Comparison of ENCODE assay signal across 8 cellular contexts in the genomic region with DNA sequence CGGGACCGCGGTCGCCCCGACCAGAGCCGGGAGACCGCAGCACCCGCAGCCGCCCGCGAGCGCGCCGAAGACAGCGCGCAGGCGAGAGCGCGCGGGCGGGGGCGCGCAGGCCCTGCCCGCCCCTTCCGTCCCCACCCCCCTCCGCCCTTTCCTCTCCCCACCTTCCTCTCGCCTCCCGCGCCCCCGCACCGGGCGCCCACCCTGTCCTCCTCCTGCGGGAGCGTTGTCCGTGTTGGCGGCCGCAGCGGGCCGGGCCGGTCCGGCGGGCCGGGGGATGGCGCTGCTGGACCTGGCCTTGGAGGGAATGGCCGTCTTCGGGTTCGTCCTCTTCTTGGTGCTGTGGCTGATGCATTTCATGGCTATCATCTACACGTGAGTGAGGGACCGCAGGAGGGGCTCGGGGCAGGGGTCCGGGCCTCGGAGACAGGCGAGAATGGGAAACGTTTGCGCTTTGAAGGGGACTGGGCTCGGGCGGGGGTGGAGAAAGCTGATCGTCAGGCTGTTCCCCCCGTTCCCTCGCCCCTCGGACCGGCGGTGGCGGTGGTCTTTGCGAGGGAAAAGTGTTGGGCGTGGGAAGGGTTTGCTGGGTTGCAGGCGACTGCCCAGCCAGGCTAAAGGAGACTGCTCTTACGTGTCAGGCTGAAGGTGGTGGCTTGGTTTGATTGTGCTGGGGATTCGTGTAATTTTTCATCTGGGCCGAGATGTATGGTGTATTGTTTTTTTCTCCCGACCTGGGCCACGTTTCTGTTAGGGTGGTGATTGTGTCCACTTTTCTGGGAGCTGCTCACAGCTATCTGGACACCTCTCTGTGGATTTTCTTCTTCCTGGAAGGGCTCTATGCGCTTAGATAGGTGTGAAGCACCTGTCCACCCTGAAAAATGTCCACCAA. TPM values are rescaled to one million over a fixed set of nuclear protein-coding genes. Genes with fewer than 3 reads are reported as not detected.
DNase-seq lines count a peak whose midpoint lies in the region; TF ChIP-seq lines count a peak whose summit lies in the region.

No MANE protein-coding gene starts in this region.

- H3K27ac ChIP-seq in HEK293 (ENCODE audit: extremely low read depth, low read depth, low read length) (peak overlapping the region; percentile 78), muscle layer of duodenum (ENCODE audit: low read length) (peak overlapping the region; percentile 90), testis (peak overlapping the region; percentile 96 to 97)

- intact Hi-C loops in testis (cut with DNase I; ENCODE audit: low total_unique reads), result loop anchor here (10.0 kb wide), 1 partner anchor 168 kb away; no protein-coding TSS in a partner anchor

- H3K36me3 ChIP-seq in HEK293 (ENCODE audit: control insufficient read depth in 2 of 2, insufficient read depth in 1 of 2, low read length in 2 of 2), result no peaks in the 10 kb centered on the region
- peaks cover 0 to 5% of the 10 kb centered on the region in 2 donors for H3K36me3 ChIP-seq in muscle layer of duodenum (ENCODE audit: control insufficient read depth in 1 of 2, insufficient read depth in 2 of 2, low read length in 2 of 2)
- H3K36me3 ChIP-seq in testis (ENCODE audit: low read depth, missing control alignments), result no peaks in the 10 kb centered on the region

- POLR2A ChIA-PET in HEK293 (lab: Yijun Ruan, JAX), result interaction anchor here (0.9 to 2.3 kb wide), 20 partner anchors 7 to 482 kb away, joined by 3 to 21 read pairs (median 5); a partner anchor contains a TSS

- H3K4me1 ChIP-seq in HEK293 (ENCODE audit: control insufficient read depth, insufficient read depth, low read length) (peaks cover 5% of the 10 kb centered on the region), muscle layer of duodenum (ENCODE audit: control insufficient read depth in 1 of 2, insufficient read depth in 2 of 2, low read length in 2 of 2) (peaks cover 18 to 21% of the 10 kb centered on the region in 2 donors), testis (peaks cover 27% of the 10 kb centered on the region)

- no peak for TF ChIP-seq POLR2A in testis (IDR thresholded peaks at IDR 0.05)

- H3K4me3 ChIP-seq in HEK293 (ENCODE audit: low read depth, low read length), result peak overlapping the region; percentile 80
- peak overlapping the region; percentile 82 for H3K4me3 ChIP-seq in epithelial cell of proximal tubule (ENCODE audit: low read depth, low read length)
- H3K4me3 ChIP-seq in muscle layer of duodenum (ENCODE audit: low read depth in 1 of 2, low read length in 2 of 2), result peak overlapping the region; percentile 91 to 93
- H3K4me3 ChIP-seq in testis, result peak overlapping the region; percentile 86 to 96

- CTCF ChIA-PET in HEK293 (lab: Yijun Ruan, JAX), result interaction anchor here (0.6 to 1.7 kb wide), 8 partner anchors 35 to 1119 kb away, joined by 3 to 6 read pairs (median 4); no protein-coding TSS in a partner anchor

- DNase-seq in NCI-H82 (lab: John Stamatoyannopoulos, UW) (peak; percentile 77), NCI-H82 treated with DMSO at 0.1 percent for 48 hours (lab: John Stamatoyannopoulos, UW; ENCODE audit: unreplicated experiment) (no peak), NAMALWA (ENCODE audit: low spot score) (peak; percentile 66), epithelial cell of proximal tubule (ENCODE audit: low read depth) (no peak), testis (peak; percentile 78)
- DNase-seq in activated CD8-positive, alpha-beta memory T cell treated with anti-CD3 and anti-CD28 coated beads for 48 hours (ENCODE audit: low read depth in 2 of 3, low spot score in 2 of 3), result peak; percentile 25 to 44 (median 36)

- WGBS in testis, 2 donors, result 1 to 2% methylated on average over 24 to 30 of the region's 73 CpGs

- H3K27me3 ChIP-seq in muscle layer of duodenum (ENCODE audit: low read depth, low read length) (no peaks in the 10 kb centered on the region), testis (no peaks in the 10 kb centered on the region)

- H3K9me3 ChIP-seq in HEK293 (ENCODE audit: control insufficient read depth, insufficient read depth, low read depth, low read length) (no peaks in the 10 kb centered on the region), muscle layer of duodenum (ENCODE audit: control insufficient read depth in 1 of 2, low read length in 2 of 2) (no peaks in the 10 kb centered on the region), testis (no peaks in the 10 kb centered on the region)

- TF ChIP-seq CTCF in HEK293 (tag by site-specific recombination; IDR thresholded peaks at IDR 0.05) (peak; percentile 51; the same call in 1 of the 2 replicates), epithelial cell of proximal tubule (conservative IDR thresholded peaks at IDR 0.05; ENCODE audit: low read depth, low read length) (no peak), testis (IDR thresholded peaks at IDR 0.05) (no peak)

TF ChIP-seq in HEK293, 187 proteins besides CTCF, POLR2A, EP300 and RAD21 (continues in another document):
- TF ChIP-seq ZNF341 (tag by site-specific recombination; IDR thresholded peaks at IDR 0.05; ENCODE audit: low read depth), result peak; percentile 95
- TF ChIP-seq ZNF112 (tag by site-specific recombination; IDR thresholded peaks at IDR 0.05), result no peak
- TF ChIP-seq, protein P1, sequence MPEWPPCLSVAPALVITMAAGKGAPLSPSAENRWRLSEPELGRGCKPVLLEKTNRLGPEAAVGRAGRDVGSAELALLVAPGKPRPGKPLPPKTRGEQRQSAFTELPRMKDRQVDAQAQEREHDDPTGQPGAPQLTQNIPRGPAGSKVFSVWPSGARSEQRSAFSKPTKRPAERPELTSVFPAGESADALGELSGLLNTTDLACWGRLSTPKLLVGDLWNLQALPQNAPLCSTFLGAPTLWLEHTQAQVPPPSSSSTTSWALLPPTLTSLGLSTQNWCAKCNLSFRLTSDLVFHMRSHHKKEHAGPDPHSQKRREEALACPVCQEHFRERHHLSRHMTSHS (tag by site-specific recombination; IDR thresholded peaks at IDR 0.05), result no peak
- peak; percentile 65; the same call in 1 of the 2 replicates for TF ChIP-seq KLF8 (tag by site-specific recombination; IDR thresholded peaks at IDR 0.05)
- no peak for TF ChIP-seq ZNF184 (tag by site-specific recombination; IDR thresholded peaks at IDR 0.05)
- peak; percentile 77 for TF ChIP-seq ZFHX2 (tag by site-specific recombination; conservative IDR thresholded peaks at IDR 0.05)
- TF ChIP-seq, protein P2, sequence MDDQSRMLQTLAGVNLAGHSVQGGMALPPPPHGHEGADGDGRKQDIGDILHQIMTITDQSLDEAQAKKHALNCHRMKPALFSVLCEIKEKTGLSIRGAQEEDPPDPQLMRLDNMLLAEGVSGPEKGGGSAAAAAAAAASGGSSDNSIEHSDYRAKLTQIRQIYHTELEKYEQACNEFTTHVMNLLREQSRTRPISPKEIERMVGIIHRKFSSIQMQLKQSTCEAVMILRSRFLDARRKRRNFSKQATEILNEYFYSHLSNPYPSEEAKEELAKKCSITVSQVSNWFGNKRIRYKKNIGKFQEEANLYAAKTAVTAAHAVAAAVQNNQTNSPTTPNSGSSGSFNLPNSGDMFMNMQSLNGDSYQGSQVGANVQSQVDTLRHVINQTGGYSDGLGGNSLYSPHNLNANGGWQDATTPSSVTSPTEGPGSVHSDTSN (CRISPR knock-in tag; IDR thresholded peaks at IDR 0.05), result no peak
- peak; percentile 61; the same call in 1 of the 2 replicates for TF ChIP-seq ZBTB8A (tag by site-specific recombination; IDR thresholded peaks at IDR 0.05)
- no peak for TF ChIP-seq ZNF155 (tag by site-specific recombination; IDR thresholded peaks at IDR 0.05)
- TF ChIP-seq, protein P3, sequence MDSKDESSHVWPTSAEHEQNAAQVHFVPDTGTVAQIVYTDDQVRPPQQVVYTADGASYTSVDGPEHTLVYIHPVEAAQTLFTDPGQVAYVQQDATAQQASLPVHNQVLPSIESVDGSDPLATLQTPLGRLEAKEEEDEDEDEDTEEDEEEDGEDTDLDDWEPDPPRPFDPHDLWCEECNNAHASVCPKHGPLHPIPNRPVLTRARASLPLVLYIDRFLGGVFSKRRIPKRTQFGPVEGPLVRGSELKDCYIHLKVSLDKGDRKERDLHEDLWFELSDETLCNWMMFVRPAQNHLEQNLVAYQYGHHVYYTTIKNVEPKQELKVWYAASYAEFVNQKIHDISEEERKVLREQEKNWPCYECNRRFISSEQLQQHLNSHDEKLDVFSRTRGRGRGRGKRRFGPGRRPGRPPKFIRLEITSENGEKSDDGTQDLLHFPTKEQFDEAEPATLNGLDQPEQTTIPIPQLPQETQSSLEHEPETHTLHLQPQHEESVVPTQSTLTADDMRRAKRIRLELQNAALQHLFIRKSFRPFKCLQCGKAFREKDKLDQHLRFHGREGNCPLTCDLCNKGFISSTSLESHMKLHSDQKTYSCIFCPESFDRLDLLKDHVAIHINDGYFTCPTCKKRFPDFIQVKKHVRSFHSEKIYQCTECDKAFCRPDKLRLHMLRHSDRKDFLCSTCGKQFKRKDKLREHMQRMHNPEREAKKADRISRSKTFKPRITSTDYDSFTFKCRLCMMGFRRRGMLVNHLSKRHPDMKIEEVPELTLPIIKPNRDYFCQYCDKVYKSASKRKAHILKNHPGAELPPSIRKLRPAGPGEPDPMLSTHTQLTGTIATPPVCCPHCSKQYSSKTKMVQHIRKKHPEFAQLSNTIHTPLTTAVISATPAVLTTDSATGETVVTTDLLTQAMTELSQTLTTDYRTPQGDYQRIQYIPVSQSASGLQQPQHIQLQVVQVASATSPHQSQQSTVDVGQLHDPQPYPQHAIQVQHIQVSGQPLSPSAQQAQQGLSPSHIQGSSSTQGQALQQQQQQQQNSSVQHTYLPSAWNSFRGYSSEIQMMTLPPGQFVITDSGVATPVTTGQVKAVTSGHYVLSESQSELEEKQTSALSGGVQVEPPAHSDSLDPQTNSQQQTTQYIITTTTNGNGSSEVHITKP (tag by site-specific recombination; IDR thresholded peaks at IDR 0.05), result no peak
- TF ChIP-seq ZNF776 (tag by site-specific recombination; IDR thresholded peaks at IDR 0.05; ENCODE audit: borderline replicate concordance), result no peak
- no peak for TF ChIP-seq ZNF221 (tag by site-specific recombination; IDR thresholded peaks at IDR 0.05; ENCODE audit: borderline replicate concordance)
- TF ChIP-seq ZNF621 (tag by site-specific recombination; IDR thresholded peaks at IDR 0.05), result no peak
- TF ChIP-seq, protein P4, sequence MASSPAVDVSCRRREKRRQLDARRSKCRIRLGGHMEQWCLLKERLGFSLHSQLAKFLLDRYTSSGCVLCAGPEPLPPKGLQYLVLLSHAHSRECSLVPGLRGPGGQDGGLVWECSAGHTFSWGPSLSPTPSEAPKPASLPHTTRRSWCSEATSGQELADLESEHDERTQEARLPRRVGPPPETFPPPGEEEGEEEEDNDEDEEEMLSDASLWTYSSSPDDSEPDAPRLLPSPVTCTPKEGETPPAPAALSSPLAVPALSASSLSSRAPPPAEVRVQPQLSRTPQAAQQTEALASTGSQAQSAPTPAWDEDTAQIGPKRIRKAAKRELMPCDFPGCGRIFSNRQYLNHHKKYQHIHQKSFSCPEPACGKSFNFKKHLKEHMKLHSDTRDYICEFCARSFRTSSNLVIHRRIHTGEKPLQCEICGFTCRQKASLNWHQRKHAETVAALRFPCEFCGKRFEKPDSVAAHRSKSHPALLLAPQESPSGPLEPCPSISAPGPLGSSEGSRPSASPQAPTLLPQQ (tag by site-specific recombination; IDR thresholded peaks at IDR 0.05), result 0 out of 2 replicates have a peak, but pooled peaks have one; percentile 17

RNA-seq across cellular contexts. Expression of a gene that starts 0.6 kb away (rescaled TPM):
- 231 and 288 TPM in 2 replicates for total RNA-seq in epithelial cell of proximal tubule
- 10 to 100 TPM; 29.0 to 38.6 TPM for total RNA-seq in testis
- polyA plus RNA-seq in testis (ENCODE audit: insufficient read depth, low read depth, low replicate concordance), result 13.3 TPM

Comparison
In these comparisons a context has a peak if more than half of its experiments do, and no peak if none do; other contexts are left out.
1. DNase-seq: peak in NCI-H82 (single experiment), NAMALWA (single experiment), activated CD8-positive, alpha-beta memory T cell treated with anti-CD3 and anti-CD28 coated beads for 48 hours (3 of 3) and testis (single experiment); none in NCI-H82 treated with DMSO at 0.1 percent for 48 hours (single experiment) and epithelial cell of proximal tubule (single experiment).
2. Peak in every context shown above with its lines, with median percentiles within 50 percentile points of each other: H3K27ac ChIP-seq and H3K4me3 ChIP-seq.